In genomic region chr3:33314993-33315392, GRCh38 we compare ENCODE assay signal across 1 cellular context.
TF ChIP-seq lines count a peak whose summit lies in the region.

No MANE protein-coding gene starts in this region.

TF ChIP-seq in A549, 52 proteins besides CTCF, POLR2A, EP300 and RAD21 (continued from another document):
- TF ChIP-seq MYC (IDR thresholded peaks at IDR 0.05; ENCODE audit: borderline replicate concordance, low read length), result no peak
- TF ChIP-seq, protein P1, sequence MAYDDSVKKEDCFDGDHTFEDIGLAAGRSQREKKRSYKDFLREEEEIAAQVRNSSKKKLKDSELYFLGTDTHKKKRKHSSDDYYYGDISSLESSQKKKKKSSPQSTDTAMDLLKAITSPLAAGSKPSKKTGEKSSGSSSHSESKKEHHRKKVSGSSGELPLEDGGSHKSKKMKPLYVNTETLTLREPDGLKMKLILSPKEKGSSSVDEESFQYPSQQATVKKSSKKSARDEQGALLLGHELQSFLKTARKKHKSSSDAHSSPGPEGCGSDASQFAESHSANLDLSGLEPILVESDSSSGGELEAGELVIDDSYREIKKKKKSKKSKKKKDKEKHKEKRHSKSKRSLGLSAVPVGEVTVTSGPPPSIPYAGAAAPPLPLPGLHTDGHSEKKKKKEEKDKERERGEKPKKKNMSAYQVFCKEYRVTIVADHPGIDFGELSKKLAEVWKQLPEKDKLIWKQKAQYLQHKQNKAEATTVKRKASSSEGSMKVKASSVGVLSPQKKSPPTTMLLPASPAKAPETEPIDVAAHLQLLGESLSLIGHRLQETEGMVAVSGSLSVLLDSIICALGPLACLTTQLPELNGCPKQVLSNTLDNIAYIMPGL (CRISPR knock-in tag; IDR thresholded peaks at IDR 0.05; ENCODE audit: borderline replicate concordance), result no peak
